ENCODE assay signal across 11 cellular contexts in genomic region chr2:215119847-215120246, GRCh38. TPM values are rescaled to one million over a fixed set of nuclear protein-coding genes. Genes with fewer than 3 reads are reported as not detected.
"Had no signal": no experiment of that assay in that cellular context is flagged by ENCODE, and none has a peak within 500 bp of the region (broad histone marks: within the 10 kb centered on the region; RNA-seq: fewer than 3 reads in every experiment).

No MANE protein-coding gene starts in this region.

- H3K4me2 ChIP-seq: GM23338 had no signal

- H2AFZ ChIP-seq: GM23248, GM23338 had no signal

- FAIRE-seq: H1, H54 had no signal

- H3K9ac ChIP-seq: GM23248 had no signal

- H3K9me3 ChIP-seq: HAP-1 had no signal

- H3K4me3 ChIP-seq: GM23248, GM23338, HAP-1 had no signal

- ATAC-seq: GM23338, HCT116 had no signal

- H3K27ac ChIP-seq: GM23248 had no signal

- DNase-seq: GM23248, GOT3, H7, H9, HCEC 1CT, HFFc6 had no signal

- H3K36me3 ChIP-seq: HAP-1 had no signal

- H3K4me1 ChIP-seq: HAP-1 had no signal

RNA-seq across cellular contexts. Expression of gene ABCA12, which starts 18.6 kb away (rescaled TPM):
- total RNA-seq: GM23248, H1, H7, H9 had no signal
- polyA plus RNA-seq: GM23248, H1 had no signal
